ENCODE assay signal across 14 cellular contexts in the genomic region with DNA sequence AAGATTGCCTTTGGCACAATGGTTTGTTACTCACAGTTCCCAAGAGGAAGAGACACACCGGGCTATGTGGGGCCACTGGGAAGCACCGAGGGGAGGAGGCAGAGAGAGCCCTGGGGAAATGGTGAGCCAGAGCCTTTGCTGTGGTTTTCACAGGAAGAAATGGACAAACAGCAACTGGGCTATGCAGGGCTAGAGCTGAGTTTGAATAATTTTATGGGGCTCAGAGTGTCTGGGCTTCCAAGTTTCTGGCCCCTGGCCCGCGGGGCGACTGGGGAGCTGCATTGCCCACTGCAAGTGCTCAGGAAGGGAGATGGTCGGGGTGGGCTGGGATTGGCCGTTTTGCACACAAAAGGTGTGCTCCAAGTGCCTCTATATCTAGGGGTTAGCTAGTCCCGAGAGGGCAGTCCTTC.
DNase-seq lines count a peak whose midpoint lies in the region; ATAC-seq and TF ChIP-seq lines count a peak whose summit lies in the region.
"Had no signal": no experiment of that assay in that cellular context is flagged by ENCODE, and none has a peak within 500 bp of the region (broad histone marks: within the 10 kb centered on the region; RNA-seq: fewer than 3 reads in every experiment).

No MANE protein-coding gene starts in this region.

- H3K4me1 ChIP-seq in MM.1S (ENCODE audit: low read length), result peaks cover 42% of the 10 kb centered on the region

- no peaks in the 10 kb centered on the region for H3K36me3 ChIP-seq in MG63
- H3K36me3 ChIP-seq in MM.1S (replicated peaks; ENCODE audit: insufficient read depth, low read length), result 0 out of 2 replicates have a peak, but pooled peaks cover 4% of the 10 kb centered on the region

- H4K20me1 ChIP-seq in MM.1S (ENCODE audit: insufficient read depth, low read length), result peaks cover 14% of the 10 kb centered on the region

- H3K9me3 ChIP-seq in MG63 (no peaks in the 10 kb centered on the region), MM.1S (replicated peaks; ENCODE audit: insufficient read depth, low read length) (no peaks in the 10 kb centered on the region)

- H3F3A ChIP-seq in MM.1S (ENCODE audit: insufficient read depth, low read length), result peaks cover 31% of the 10 kb centered on the region

- ATAC-seq in activated CD4-positive, alpha-beta T cell treated with anti-CD3 and anti-CD28 coated beads for 36 hours, result no peak

- H3K4me3 ChIP-seq in MG63 (no peak overlapping the region), MM.1S (ENCODE audit: low read length) (no peak overlapping the region)

- H3K27ac Mint-ChIP-seq in activated CD4-positive, alpha-beta T cell treated with anti-CD3 and anti-CD28 coated beads for 36 hours, result no peak overlapping the region
- H3K27ac Mint-ChIP-seq: activated CD4-positive, alpha-beta memory T cell treated with anti-CD3 and anti-CD28 coated beads, Interleukin-2, amount 10 ng/mL, durations not matched to agents 7 days and 5 days; nephron; stimulated activated naive CD8-positive, alpha-beta T cell treated with anti-CD3 and anti-CD28 coated beads, Interleukin-15, Interleukin-2, amounts not matched to agents 100 ng/mL and 50 ng/mL, for 24 hours had no signal

- CTCF ChIA-PET in activated CD4-positive, alpha-beta T cell treated with anti-CD3 and anti-CD28 coated beads for 36 hours (lab: Charles Lee), result interaction anchor here (0.5 kb wide), 1 partner anchor 388 kb away, joined by 3 read pairs; no protein-coding TSS in a partner anchor

- H3K9ac ChIP-seq in MM.1S (ENCODE audit: low read length), result no peak overlapping the region

- POLR2A ChIA-PET in activated CD4-positive, alpha-beta T cell treated with anti-CD3 and anti-CD28 coated beads for 36 hours (lab: Charles Lee), result no interaction called here

- DNase-seq in ELF-1 (ENCODE audit: low read depth, low spot score) (peak; percentile 4), MG63 (peak; percentile 43), fibroblast of peridontal ligament (ENCODE audit: extremely low read depth) (peak; percentile 39), renal cortical epithelial cell (ENCODE audit: low read depth) (peak; percentile 48), NK-92 (lab: John Stamatoyannopoulos, UW; ENCODE audit: unreplicated experiment) (no peak), MM.1S (no peak), superior temporal gyrus (ENCODE audit: extremely low spot score) (no peak)
- no peak for DNase-seq in activated CD4-positive, alpha-beta T cell treated with anti-CD3 and anti-CD28 coated beads for 36 hours
- DNase-seq: activated CD4-positive, alpha-beta memory T cell treated with anti-CD3 and anti-CD28 coated beads, Interleukin-2, amount 10 ng/mL, durations not matched to agents 7 days and 5 days; activated gamma-delta T cell; effector CD4-positive, alpha-beta T cell had no signal

- H3K4me2 ChIP-seq in MM.1S (ENCODE audit: low read depth, low read length), result no peak overlapping the region

- TF ChIP-seq CTCF in MM.1S (IDR thresholded peaks at IDR 0.05; ENCODE audit: low read length), result no peak

- H3K9me2 ChIP-seq in MM.1S (replicated peaks; ENCODE audit: insufficient read depth, low read length), result no peaks in the 10 kb centered on the region

- no peaks in the 10 kb centered on the region for H3K27me3 ChIP-seq in MG63
- no peaks in the 10 kb centered on the region for H3K27me3 ChIP-seq in MM.1S (replicated peaks; ENCODE audit: insufficient read depth, low read length)

- H2AFZ ChIP-seq in MM.1S (ENCODE audit: low read length), result no peak overlapping the region

- intact Hi-C loops in activated CD4-positive, alpha-beta T cell treated with anti-CD3 and anti-CD28 coated beads for 36 hours (cut with DNase I, micrococcal nuclease), result no loop called here

- H3K27me3 Mint-ChIP-seq in activated CD4-positive, alpha-beta T cell treated with anti-CD3 and anti-CD28 coated beads for 36 hours, result no peaks in the 10 kb centered on the region

- no peak overlapping the region for H3K4me3 Mint-ChIP-seq in activated CD4-positive, alpha-beta T cell treated with anti-CD3 and anti-CD28 coated beads for 36 hours
- H3K4me3 Mint-ChIP-seq: activated CD4-positive, alpha-beta memory T cell treated with anti-CD3 and anti-CD28 coated beads, Interleukin-2, amount 10 ng/mL, durations not matched to agents 7 days and 5 days; IgD-negative memory B cell; nephron; stimulated activated naive CD8-positive, alpha-beta T cell treated with anti-CD3 and anti-CD28 coated beads, Interleukin-15, Interleukin-2, amounts not matched to agents 100 ng/mL and 50 ng/mL, for 24 hours had no signal

- no peaks in the 10 kb centered on the region for H3K4me1 Mint-ChIP-seq in activated CD4-positive, alpha-beta T cell treated with anti-CD3 and anti-CD28 coated beads for 36 hours
- H3K4me1 Mint-ChIP-seq: activated CD4-positive, alpha-beta memory T cell treated with anti-CD3 and anti-CD28 coated beads, Interleukin-2, amount 10 ng/mL, durations not matched to agents 7 days and 5 days had no signal

- no peaks in the 10 kb centered on the region for H3K36me3 Mint-ChIP-seq in activated CD4-positive, alpha-beta T cell treated with anti-CD3 and anti-CD28 coated beads for 36 hours (ENCODE audit: low read depth)

- H3K27ac ChIP-seq in MM.1S (ENCODE audit: low read length), result no peak overlapping the region

- H3K9me3 Mint-ChIP-seq in activated CD4-positive, alpha-beta T cell treated with anti-CD3 and anti-CD28 coated beads for 36 hours (ENCODE audit: low read depth), result no peaks in the 10 kb centered on the region
- H3K9me3 Mint-ChIP-seq: activated CD4-positive, alpha-beta memory T cell treated with anti-CD3 and anti-CD28 coated beads, Interleukin-2, amount 10 ng/mL, durations not matched to agents 7 days and 5 days; IgD-negative memory B cell; nephron; stimulated activated naive CD8-positive, alpha-beta T cell treated with anti-CD3 and anti-CD28 coated beads, Interleukin-15, Interleukin-2, amounts not matched to agents 100 ng/mL and 50 ng/mL, for 24 hours had no signal

- H3K79me2 ChIP-seq in MM.1S (ENCODE audit: low read length), result peaks cover 22% of the 10 kb centered on the region

Comparison
In these comparisons a context has a peak if more than half of its experiments do, and no peak if none do; other contexts are left out.
1. DNase-seq: peak in ELF-1 (single experiment), MG63 (single experiment), fibroblast of peridontal ligament (single experiment) and renal cortical epithelial cell (single experiment); none in NK-92 (single experiment), MM.1S (single experiment), superior temporal gyrus (single experiment) and activated CD4-positive, alpha-beta T cell treated with anti-CD3 and anti-CD28 coated beads for 36 hours (single experiment).